In genomic region chr19:16949496-16950023, GRCh38 we compare ENCODE assay signal across 20 cellular contexts.
"Had no signal": no experiment of that assay in that cellular context is flagged by ENCODE, and none has a peak within 500 bp of the region (broad histone marks: within the 10 kb centered on the region; RNA-seq: fewer than 3 reads in every experiment).

No MANE protein-coding gene starts in this region.

- H3K36me3 Mint-ChIP-seq: activated naive CD4-positive, alpha-beta T cell treated with anti-CD3 and anti-CD28 coated beads, Interleukin-2, amount 50 U/mL, for 72 hours had no signal

- H3K4me3 Mint-ChIP-seq: activated CD4-positive, alpha-beta T cell treated with anti-CD3 and anti-CD28 coated beads, Interleukin-2, amount 10 ng/mL, durations not matched to agents 24 days and 14 days; activated naive CD8-positive, alpha-beta T cell treated with anti-CD3 and anti-CD28 coated beads, Interleukin-2, amount 50 U/mL, for 24 hours; T-helper 1 cell treated with Interleukin-12 subunit alpha and Interleukin-12 subunit beta and Interleukin-4 antibody, amounts not matched to agents 30 μg/mL and 1 μg/mL, for 36 hours had no signal

- DNase-seq: activated CD4-positive, alpha-beta T cell treated with anti-CD3 and anti-CD28 coated beads, Interleukin-2, amount 10 ng/mL, durations not matched to agents 24 days and 14 days; activated CD4-positive, alpha-beta T cell treated with anti-CD3 and anti-CD28 coated beads, Interleukin-2, amount 50 U/mL, for 48 hours; activated CD4-positive, CD25-positive, alpha-beta regulatory T cell treated with anti-CD3 and anti-CD28 coated beads, Interleukin-2, amount 50 U/mL, for 72 hours; activated naive CD8-positive, alpha-beta T cell treated with anti-CD3 and anti-CD28 coated beads, Interleukin-2, amount 50 U/mL, for 24 hours; activated T-cell treated with anti-CD3 and anti-CD28 coated beads, Interleukin-2, amount 50 U/mL, for 1 hour; amniotic stem cell; body of pancreas; central memory CD4-positive, alpha-beta T cell; Karpas-422; MM.1S; NCI-H1105 treated with DMSO at 0.1 percent for 48 hours; NCI-H1436 treated with DMSO at 0.1 percent for 48 hours; NCI-H187; NCI-H2081; NCI-H510A treated with DMSO at 0.1 percent for 48 hours; Peyer's patch; SHP77 had no signal

- H3K4me1 Mint-ChIP-seq: activated CD4-positive, alpha-beta T cell treated with anti-CD3 and anti-CD28 coated beads, Interleukin-2, amount 10 ng/mL, durations not matched to agents 24 days and 14 days; activated naive CD8-positive, alpha-beta T cell treated with anti-CD3 and anti-CD28 coated beads, Interleukin-2, amount 50 U/mL, for 24 hours had no signal

- H3K27ac ChIP-seq: ascending aorta, body of pancreas, Peyer's patch had no signal

- H3K36me3 ChIP-seq: ascending aorta, Peyer's patch had no signal

- H3K4me3 ChIP-seq: ascending aorta, body of pancreas, Peyer's patch had no signal

- H3K9me3 ChIP-seq: ascending aorta, body of pancreas, Peyer's patch had no signal

- H3K27me3 ChIP-seq: ascending aorta, Peyer's patch had no signal

- H3K27ac Mint-ChIP-seq: activated CD4-positive, alpha-beta T cell treated with anti-CD3 and anti-CD28 coated beads, Interleukin-2, amount 10 ng/mL, durations not matched to agents 24 days and 14 days; activated naive CD4-positive, alpha-beta T cell treated with anti-CD3 and anti-CD28 coated beads, Interleukin-2, amount 50 U/mL, for 72 hours; activated naive CD8-positive, alpha-beta T cell treated with anti-CD3 and anti-CD28 coated beads, Interleukin-2, amount 50 U/mL, for 24 hours; T-helper 1 cell treated with Interleukin-12 subunit alpha and Interleukin-12 subunit beta and Interleukin-4 antibody, amounts not matched to agents 30 μg/mL and 1 μg/mL, for 36 hours had no signal

- H3K4me1 ChIP-seq: ascending aorta, body of pancreas, Peyer's patch had no signal

- H3K27me3 Mint-ChIP-seq: activated CD4-positive, alpha-beta T cell treated with anti-CD3 and anti-CD28 coated beads, Interleukin-2, amount 10 ng/mL, durations not matched to agents 24 days and 14 days had no signal
